ENCODE assay signal across 15 cellular contexts in genomic region chr6:52388790-52389189, GRCh38. TPM values are rescaled to one million over a fixed set of nuclear protein-coding genes. Genes with fewer than 3 reads are reported as not detected.
A peak's percentile ranks its signal among the peaks of the same experiment; 100 is the strongest.
DNase-seq lines count a peak whose midpoint lies in the region; ATAC-seq and TF ChIP-seq lines count a peak whose summit lies in the region.
"Had no signal": no experiment of that assay in that cellular context is flagged by ENCODE, and none has a peak within 500 bp of the region (broad histone marks: within the 10 kb centered on the region; RNA-seq: fewer than 3 reads in every experiment).

No MANE protein-coding gene starts in this region.

- BruUV-seq in PC-9 (replicated peaks; lab: Mats Ljungman, UMichigan): no TSS peak

- H3K27ac ChIP-seq in PC-9: no peak overlapping the region
- peak overlapping the region; percentile 53 to 97 (median 90) for H3K27ac ChIP-seq in dorsolateral prefrontal cortex
- H3K27ac ChIP-seq in rectal smooth muscle tissue (ENCODE audit: low read depth, low read length): peak overlapping the region; percentile 49
- H3K27ac ChIP-seq: foreskin keratinocyte had no signal

- ATAC-seq in HG02970 (IDR thresholded peaks at IDR 0.05; ENCODE audit: low FRiP score, unreplicated experiment): no peak
- no peak for ATAC-seq in HG03045 (IDR thresholded peaks at IDR 0.05; ENCODE audit: unreplicated experiment)

- no peaks in the 10 kb centered on the region for H3K27me3 ChIP-seq in PC-9 (ENCODE audit: insufficient read depth, low read depth)
- no peaks in the 10 kb centered on the region for H3K27me3 ChIP-seq in dorsolateral prefrontal cortex
- H3K27me3 ChIP-seq in rectal smooth muscle tissue (ENCODE audit: control insufficient read depth, insufficient read depth, low read length): no peaks in the 10 kb centered on the region
- H3K27me3 ChIP-seq: foreskin keratinocyte had no signal

- no peak overlapping the region for H2AFZ ChIP-seq in PC-9

- DNase-seq in NCI-H1105 treated with DMSO at 0.1 percent for 48 hours (lab: John Stamatoyannopoulos, UW): peak; percentile 10
- no peak for DNase-seq in NCI-H1105 (lab: John Stamatoyannopoulos, UW)
- DNase-seq in PC-9: no peak
- peak in 5 of 10 donors; percentile 41 to 76 (median 65) for DNase-seq in dorsolateral prefrontal cortex
- DNase-seq in Kasumi-1 (lab: John Stamatoyannopoulos, UW): no peak
- DNase-seq: EL; foreskin keratinocyte; left colon; NCI-H146; stimulated activated naive CD4-positive, alpha-beta T cell treated with Interleukin-2 at 50 U/mL for 16 hours; T1000 had no signal

- H3K79me2 ChIP-seq in PC-9 (ENCODE audit: low read depth): no peaks in the 10 kb centered on the region

- H3K9me3 ChIP-seq in PC-9 (ENCODE audit: insufficient read depth, low read depth): no peaks in the 10 kb centered on the region
- H3K9me3 ChIP-seq: A549 had no signal

- POLR2A ChIA-PET in PC-9 (lab: Charles Lee; ENCODE audit: unreplicated experiment): no interaction called here

- intact Hi-C loops in PC-9 (cut with micrococcal nuclease; ENCODE audit: unreplicated experiment) (loop anchor here (1.0 kb wide), 1 partner anchor 104 kb away; the partner anchor contains the start of gene MCM3), dorsolateral prefrontal cortex (cut with DNase I) (no loop called here)

- no peak overlapping the region for H3K9ac ChIP-seq in rectal smooth muscle tissue (ENCODE audit: low read length)

- H3K36me3 ChIP-seq in PC-9 (ENCODE audit: low read depth): no peaks in the 10 kb centered on the region
- peaks cover 2% of the 10 kb centered on the region for H3K36me3 ChIP-seq in rectal smooth muscle tissue (ENCODE audit: control insufficient read depth, insufficient read depth, low read length)

- TF ChIP-seq CTCF in PC-9 (conservative IDR thresholded peaks at IDR 0.05) (no peak), dorsolateral prefrontal cortex (IDR thresholded peaks at IDR 0.05 in 54 of 56, conservative IDR thresholded peaks at IDR 0.05 in 2 of 56; ENCODE audit: low read depth in 1 of 56, partially characterized antibody in 56 of 56) (peak in 1 of 56 donors; percentile 12)

- peak overlapping the region; percentile 71; the same call in 1 of the 2 replicates for H3K4me2 ChIP-seq in PC-9

- no peaks in the 10 kb centered on the region for H4K20me1 ChIP-seq in PC-9 (ENCODE audit: insufficient read depth)

- H3K9me2 ChIP-seq in PC-9 (ENCODE audit: insufficient read depth): no peaks in the 10 kb centered on the region

- H3K4me1 ChIP-seq in PC-9 (replicated peaks; ENCODE audit: insufficient read depth) (peaks cover 39% of the 10 kb centered on the region), rectal smooth muscle tissue (ENCODE audit: control insufficient read depth, insufficient read depth, low read length) (peaks cover 16% of the 10 kb centered on the region)

- H3F3A ChIP-seq in PC-9 (ENCODE audit: insufficient read depth, low read depth): peaks cover 17% of the 10 kb centered on the region; the same call in 1 of the 2 replicates

- no peak overlapping the region for H3K4me3 ChIP-seq in PC-9
- H3K4me3 ChIP-seq in dorsolateral prefrontal cortex: peak overlapping the region in 5 of 59 donors; percentile 3 to 21 (median 6)
- no peak overlapping the region for H3K4me3 ChIP-seq in rectal smooth muscle tissue (ENCODE audit: low read length)
- H3K4me3 ChIP-seq: A549 had no signal

- CTCF ChIA-PET in PC-9 (lab: Charles Lee): interaction anchor here (0.6 kb wide), 1 partner anchor 326 kb away, joined by 3 read pairs; no protein-coding TSS in a partner anchor

RNA-seq across cellular contexts. Expression of gene PAQR8, which starts 26.8 kb away (rescaled TPM):
- total RNA-seq in PC-9 (2021) (3.7 and 4.1 TPM in 2 replicates), dorsolateral prefrontal cortex (100 to 1,000 TPM in 46 of 120 experiments, 10 to 100 TPM in 74; 40.1 to 180 (median 87.5) TPM)

RNA-seq across cellular contexts. Expression of gene EFHC1, which starts 31.4 kb away (rescaled TPM):
- total RNA-seq in PC-9 (2021): 35.8 and 45.0 TPM in 2 replicates
- 10 to 100 TPM; 18.1 to 39.8 (median 27.3) TPM for total RNA-seq in dorsolateral prefrontal cortex
